In genomic region chr3:14503706-14504065, GRCh38 we compare ENCODE assay signal across 28 cellular contexts. TPM values are rescaled to one million over a fixed set of nuclear protein-coding genes. Genes with fewer than 3 reads are reported as not detected.
"Had no signal": no experiment of that assay in that cellular context is flagged by ENCODE, and none has a peak within 500 bp of the region (broad histone marks: within the 10 kb centered on the region; RNA-seq: fewer than 3 reads in every experiment).

No MANE protein-coding gene starts in this region.

- DNase-seq: activated CD4-positive, alpha-beta T cell treated with anti-CD3 and anti-CD28 coated beads for 1 hour; activated CD4-positive, alpha-beta T cell treated with anti-CD3 and anti-CD28 coated beads for 48 hours; activated CD4-positive, alpha-beta T cell treated with anti-CD3 and anti-CD28 coated beads, Interleukin-2, amount 50 U/mL, for 1 hour; activated CD4-positive, alpha-beta T cell treated with anti-CD3 and anti-CD28 coated beads, Interleukin-2, amount 50 U/mL, for 48 hours; activated CD8-positive, alpha-beta memory T cell treated with anti-CD3 and anti-CD28 coated beads for 24 hours; activated CD8-positive, alpha-beta T cell treated with anti-CD3 and anti-CD28 coated beads for 36 hours; activated gamma-delta T cell; activated naive CD4-positive, alpha-beta T cell treated with anti-CD3 and anti-CD28 coated beads, Interleukin-2, amount 50 U/mL, for 16 hours; activated naive CD4-positive, alpha-beta T cell treated with Interleukin-2 at 50 U/mL for 16 hours; activated T-cell treated with anti-CD3 and anti-CD28 coated beads, Interleukin-2, amount 50 U/mL, for 4 hours; amniotic stem cell; anterior cingulate cortex; brain microvascular endothelial cell; caudate nucleus; cortex of kidney; dermis blood vessel endothelial cell; effector CD4-positive, alpha-beta T cell; effector memory CD8-positive, alpha-beta T cell; erythroblast; foreskin keratinocyte; heart right ventricle; T-helper 2 cell had no signal

- H3K9me3 Mint-ChIP-seq: effector memory CD8-positive, alpha-beta T cell had no signal

- H3K27me3 ChIP-seq: brain microvascular endothelial cell, foreskin keratinocyte, gastrocnemius medialis, heart right ventricle had no signal

- H3K4me1 ChIP-seq: foreskin keratinocyte, gastrocnemius medialis had no signal

- H3K4me3 ChIP-seq: esophagus muscularis mucosa, gastrocnemius medialis, heart right ventricle had no signal

- H3K4me1 Mint-ChIP-seq: activated T-helper 17 cell treated with anti-CD3 and anti-CD28 coated beads, Interleukin-2, amount 50 U/mL, for 72 hours; WTC11 had no signal

- H3K27ac ChIP-seq: brain microvascular endothelial cell, esophagus muscularis mucosa, foreskin keratinocyte, gastrocnemius medialis, heart right ventricle, VCaP had no signal

- ATAC-seq: activated CD8-positive, alpha-beta T cell treated with anti-CD3 and anti-CD28 coated beads for 36 hours; activated T-cell treated with anti-CD3 and anti-CD28 coated beads, Interleukin-2, amount 50 U/mL, for 4 hours; activated T-helper 17 cell treated with anti-CD3 and anti-CD28 coated beads, Interleukin-2, amount 50 U/mL, for 72 hours; effector memory CD8-positive, alpha-beta T cell; foreskin keratinocyte; gastrocnemius medialis; heart right ventricle; WTC11 had no signal

- H3K36me3 ChIP-seq: brain microvascular endothelial cell had no signal

- H3K27ac Mint-ChIP-seq: activated CD8-positive, alpha-beta T cell treated with anti-CD3 and anti-CD28 coated beads for 36 hours; activated naive CD8-positive, alpha-beta T cell; activated T-helper 17 cell treated with anti-CD3 and anti-CD28 coated beads, Interleukin-2, amount 50 U/mL, for 72 hours; effector memory CD8-positive, alpha-beta T cell; WTC11 had no signal

- H3K27me3 Mint-ChIP-seq: activated naive CD8-positive, alpha-beta T cell had no signal

- H3K4me3 Mint-ChIP-seq: activated CD8-positive, alpha-beta T cell treated with anti-CD3 and anti-CD28 coated beads for 36 hours; activated naive CD8-positive, alpha-beta T cell; activated T-cell treated with anti-CD3 and anti-CD28 coated beads, Interleukin-2, amount 50 U/mL, for 4 hours; activated T-helper 17 cell treated with anti-CD3 and anti-CD28 coated beads, Interleukin-2, amount 50 U/mL, for 72 hours; effector memory CD8-positive, alpha-beta T cell; WTC11 had no signal

RNA-seq across cellular contexts. Expression of gene GRIP2, which starts 36.5 kb away (rescaled TPM):
- total RNA-seq: activated CD8-positive, alpha-beta T cell treated with anti-CD3 and anti-CD28 coated beads for 36 hours; activated T-cell treated with anti-CD3 and anti-CD28 coated beads, Interleukin-2, amount 50 U/mL, for 4 hours had no signal
